10 cellular contexts compared by ENCODE assay signal in genomic region chr1:1229770-1230169, GRCh38. TPM values are rescaled to one million over a fixed set of nuclear protein-coding genes. Genes with fewer than 3 reads are reported as not detected.
DNase-seq lines count a peak whose midpoint lies in the region; ATAC-seq and TF ChIP-seq lines count a peak whose summit lies in the region.
"Had no signal": no experiment of that assay in that cellular context is flagged by ENCODE, and none has a peak within 500 bp of the region (broad histone marks: within the 10 kb centered on the region; RNA-seq: fewer than 3 reads in every experiment).

No MANE protein-coding gene starts in this region.

- TF ChIP-seq RAD21 in HCT116 (IDR thresholded peaks at IDR 0.05; ENCODE audit: low read depth): no peak

- no peaks in the 10 kb centered on the region for H4K20me1 ChIP-seq in HCT116 (ENCODE audit: insufficient read depth)

- peaks cover 31% of the 10 kb centered on the region for H3K36me3 Mint-ChIP-seq in activated naive CD8-positive, alpha-beta T cell treated with anti-CD3 and anti-CD28 coated beads, Interleukin-2, amount 50 U/mL, for 24 hours (ENCODE audit: low read depth)
- peaks cover 26% of the 10 kb centered on the region for H3K36me3 Mint-ChIP-seq in nephron (ENCODE audit: low read depth)

- H3K9ac ChIP-seq in HCT116 (ENCODE audit: low read length): no peak overlapping the region

- H3K4me2 ChIP-seq in HCT116 (ENCODE audit: low read length): peak overlapping the region; percentile 76

- peak overlapping the region; percentile 100 for H3K27ac ChIP-seq in C4-2B
- H3K27ac ChIP-seq in HCT116 (ENCODE audit: low read depth, low read length): peak overlapping the region; percentile 98; the same call in 1 of the 2 replicates

- no peaks in the 10 kb centered on the region for H3K27me3 ChIP-seq in HCT116 (ENCODE audit: insufficient read depth, low read length)

- RAD21 ChIA-PET in HCT116 (lab: Charles Lee; ENCODE audit: low non-redundant PET in 1 of 2, low total read pairs in 2 of 2, uncharacterized antibody in 2 of 2, unreplicated experiment in 2 of 2): interaction anchor here in 1 of 2 experiments (1.2 kb wide), 1 partner anchor 108 kb away, joined by 3 read pairs; no protein-coding TSS in a partner anchor

- no peak for TF ChIP-seq CTCF in C4-2B (conservative IDR thresholded peaks at IDR 0.05)
- TF ChIP-seq CTCF in HCT116 (IDR thresholded peaks at IDR 0.05 in 2 of 3, conservative IDR thresholded peaks at IDR 0.05 in 1 of 3; ENCODE audit: borderline replicate concordance in 1 of 3, insufficient read depth in 1 of 3, low read depth in 2 of 3, low read length in 2 of 3): no peak
- TF ChIP-seq CTCF in nephron (IDR thresholded peaks at IDR 0.05; ENCODE audit: unreplicated experiment in 3 of 3): no peak

- intact Hi-C loops in HCT116 (cut with micrococcal nuclease): loop anchor here (1.0 to 2.0 kb wide), 2 partner anchors 65 to 107 kb away; no protein-coding TSS in a partner anchor

- peak overlapping the region; percentile 89 for H3K4me3 Mint-ChIP-seq in activated naive CD8-positive, alpha-beta T cell treated with anti-CD3 and anti-CD28 coated beads, Interleukin-2, amount 50 U/mL, for 24 hours
- H3K4me3 Mint-ChIP-seq in nephron: peak overlapping the region; percentile 49 to 64 (median 56)

- BruUV-seq in HCT116 (replicated peaks; lab: Mats Ljungman, UMichigan): no TSS peak

- DNase-seq in HCT116 (ENCODE audit: low read depth, low spot score) (no peak), NCI-H345 (lab: John Stamatoyannopoulos, UW) (no peak), NCI-H345 treated with DMSO at 0.1 percent for 48 hours (lab: John Stamatoyannopoulos, UW; ENCODE audit: unreplicated experiment) (no peak), NCI-H510A (lab: John Stamatoyannopoulos, UW) (no peak)
- no peak for DNase-seq in activated naive CD8-positive, alpha-beta T cell treated with anti-CD3 and anti-CD28 coated beads, Interleukin-2, amount 50 U/mL, for 24 hours
- DNase-seq in NK-92 treated with Interleukin-12 subunit alpha and Interleukin-12 subunit beta, amount 100 ng/mL, for 24 hours (lab: John Stamatoyannopoulos, UW): no peak
- DNase-seq: NCI-H2081 had no signal

- H2AFZ ChIP-seq in HCT116 (ENCODE audit: low read depth, low read length, poor library complexity, severe bottlenecking): no peak overlapping the region

- H3K36me3 ChIP-seq in HCT116 (ENCODE audit: control insufficient read depth in 1 of 2, insufficient read depth in 2 of 2, low read length in 2 of 2): peaks cover 10 to 18% of the 10 kb centered on the region in 2 experiments; a peak in 2 of 4 replicates

- ATAC-seq in HCT116: no peak
- ATAC-seq in activated naive CD8-positive, alpha-beta T cell treated with anti-CD3 and anti-CD28 coated beads, Interleukin-2, amount 50 U/mL, for 24 hours: no peak

- POLR2A ChIA-PET in HCT116 (lab: Charles Lee): no interaction called here

- H3K4me1 Mint-ChIP-seq in activated naive CD8-positive, alpha-beta T cell treated with anti-CD3 and anti-CD28 coated beads, Interleukin-2, amount 50 U/mL, for 24 hours: peaks cover 38% of the 10 kb centered on the region
- peaks cover 32% of the 10 kb centered on the region for H3K4me1 Mint-ChIP-seq in nephron

- no peaks in the 10 kb centered on the region for H3K9me2 ChIP-seq in HCT116 (ENCODE audit: insufficient read depth)

- CTCF ChIA-PET in HCT116 (lab: Charles Lee): no interaction called here

- H3K9me3 ChIP-seq in HCT116 (ENCODE audit: control insufficient read depth in 1 of 2, insufficient read depth in 1 of 2, low read depth in 1 of 2, low read length in 2 of 2): no peaks in the 10 kb centered on the region

- H3K4me3 ChIP-seq in HCT116 (replicated peaks in 1 of 2; ENCODE audit: low read depth in 1 of 2, low read length in 2 of 2): no peak overlapping the region

- no peaks in the 10 kb centered on the region for H3K27me3 Mint-ChIP-seq in activated naive CD8-positive, alpha-beta T cell treated with anti-CD3 and anti-CD28 coated beads, Interleukin-2, amount 50 U/mL, for 24 hours
- no peaks in the 10 kb centered on the region for H3K27me3 Mint-ChIP-seq in nephron (ENCODE audit: low read depth)

- peaks cover 3 to 19% of the 10 kb centered on the region in 2 experiments; a peak in 1 of 4 replicates for H3K4me1 ChIP-seq in HCT116 (ENCODE audit: control insufficient read depth in 1 of 2, insufficient read depth in 2 of 2, low read length in 2 of 2)

- peak overlapping the region; percentile 78 for H3K27ac Mint-ChIP-seq in activated naive CD8-positive, alpha-beta T cell treated with anti-CD3 and anti-CD28 coated beads, Interleukin-2, amount 50 U/mL, for 24 hours
- H3K27ac Mint-ChIP-seq in nephron: no peak overlapping the region

- H3K79me2 ChIP-seq in HCT116 (ENCODE audit: insufficient read depth, low read length): peaks cover 86% of the 10 kb centered on the region

- H3K9me3 Mint-ChIP-seq in activated naive CD8-positive, alpha-beta T cell treated with anti-CD3 and anti-CD28 coated beads, Interleukin-2, amount 50 U/mL, for 24 hours: no peaks in the 10 kb centered on the region
- no peaks in the 10 kb centered on the region for H3K9me3 Mint-ChIP-seq in nephron

- no peak for TF ChIP-seq POLR2A in HCT116 (IDR thresholded peaks at IDR 0.05; ENCODE audit: borderline replicate concordance, extremely low read depth, insufficient read depth, insufficient read length)

TF ChIP-seq in HCT116, 20 proteins besides CTCF, POLR2A, EP300 and RAD21:
- TF ChIP-seq SRF (IDR thresholded peaks at IDR 0.05; ENCODE audit: low read depth) (no peak), CBX3 (IDR thresholded peaks at IDR 0.05; ENCODE audit: low read depth) (no peak), FOSL1 (IDR thresholded peaks at IDR 0.05; ENCODE audit: low read depth) (no peak), POLR2AphosphoS5 (IDR thresholded peaks at IDR 0.05; ENCODE audit: low read depth, low read length) (no peak), JUND (IDR thresholded peaks at IDR 0.05) (no peak), ZNF274 (IDR thresholded peaks at IDR 0.05; ENCODE audit: low read depth, low read length) (no peak), ZFX (IDR thresholded peaks at IDR 0.05) (no peak), ZBTB33 (IDR thresholded peaks at IDR 0.05; ENCODE audit: extremely low read depth, insufficient replicate concordance, low read length) (no peak), ELF1 (IDR thresholded peaks at IDR 0.05; ENCODE audit: borderline replicate concordance, low read depth) (no peak)

RNA-seq across cellular contexts. Expression of gene SDF4, which starts 2.0 kb away (rescaled TPM):
- 133 TPM for total RNA-seq in HCT116 (2021; ENCODE audit: unreplicated experiment)
- polyA plus RNA-seq in HCT116 (2012): 118 and 119 TPM in 2 replicates

RNA-seq across cellular contexts. Expression of gene B3GALT6, which starts 2.3 kb away (rescaled TPM):
- total RNA-seq in HCT116 (2021; ENCODE audit: unreplicated experiment): 16.3 TPM
- 7.1 and 7.8 TPM in 2 replicates for polyA plus RNA-seq in HCT116 (2012)

RNA-seq across cellular contexts. Expression of gene TNFRSF4, which starts 15.8 kb away (rescaled TPM):
- 0.37 TPM for total RNA-seq in HCT116 (2021; ENCODE audit: unreplicated experiment)
- 0.09 TPM in 1 of 2 replicates, not detected in the other for polyA plus RNA-seq in HCT116 (2012)
- total RNA-seq: Daoy had no signal

RNA-seq across cellular contexts. Expression of gene C1QTNF12, which starts 16.8 kb away (rescaled TPM):
- 6.9 TPM for total RNA-seq in HCT116 (2021; ENCODE audit: unreplicated experiment)
- 4.1 and 4.2 TPM in 2 replicates for polyA plus RNA-seq in HCT116 (2012)
- total RNA-seq: Daoy had no signal

RNA-seq across cellular contexts. Expression of gene TNFRSF18, which starts 23.4 kb away (rescaled TPM):
- 56.2 TPM for total RNA-seq in HCT116 (2021; ENCODE audit: unreplicated experiment)
- polyA plus RNA-seq in HCT116 (2012): 52.4 and 63.6 TPM in 2 replicates
